8 cellular contexts compared by ENCODE assay signal in the genomic region with DNA sequence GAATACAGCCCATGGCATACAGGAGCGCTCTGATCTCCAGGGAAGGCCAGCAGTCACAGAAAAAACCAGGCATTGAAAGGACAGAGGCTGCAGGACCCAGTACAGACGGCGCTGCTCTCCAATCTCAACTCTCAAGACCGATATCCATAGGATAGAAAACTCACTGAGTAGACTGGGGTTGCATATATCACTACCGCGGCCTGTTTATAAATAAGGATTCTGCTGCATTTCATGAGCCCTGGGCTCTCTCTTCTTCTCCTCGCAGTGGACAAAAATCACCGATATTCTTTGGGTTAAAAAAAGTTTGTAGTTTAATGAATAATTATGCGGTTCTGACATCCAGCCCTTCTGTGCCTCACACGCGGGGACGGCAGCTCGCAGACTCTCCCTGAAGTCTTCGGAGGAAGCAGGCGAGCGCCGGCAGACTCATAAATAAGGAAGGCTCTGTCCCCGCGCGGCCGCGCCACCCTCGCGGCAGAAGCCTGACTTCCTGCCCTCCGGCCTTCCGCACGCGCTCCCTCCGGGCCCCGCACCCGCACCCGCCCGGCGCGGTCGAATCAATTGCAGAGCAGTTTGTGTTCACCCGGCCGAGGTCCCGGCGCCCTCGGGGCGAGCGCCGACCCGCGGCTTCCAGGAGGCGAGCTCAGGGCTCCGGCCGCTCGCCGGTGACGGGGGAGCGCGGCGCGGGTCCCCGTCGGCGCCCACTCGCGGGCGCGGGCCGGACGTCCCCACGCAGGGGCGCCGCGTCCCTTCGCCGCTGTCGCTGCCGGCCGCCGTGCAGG. TPM values are rescaled to one million over a fixed set of nuclear protein-coding genes. Genes with fewer than 3 reads are reported as not detected.
DNase-seq lines count a peak whose midpoint lies in the region; ATAC-seq and TF ChIP-seq lines count a peak whose summit lies in the region.

A gene with protein sequence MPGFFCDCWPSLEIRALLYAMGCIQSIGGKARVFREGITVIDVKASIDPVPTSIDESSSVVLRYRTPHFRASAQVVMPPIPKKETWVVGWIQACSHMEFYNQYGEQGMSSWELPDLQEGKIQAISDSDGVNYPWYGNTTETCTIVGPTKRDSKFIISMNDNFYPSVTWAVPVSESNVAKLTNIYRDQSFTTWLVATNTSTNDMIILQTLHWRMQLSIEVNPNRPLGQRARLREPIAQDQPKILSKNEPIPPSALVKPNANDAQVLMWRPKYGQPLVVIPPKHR (minus strand): TSS at position 404 of the 782 bp plus-strand sequence. CDS start 331 bp downstream, at position 73.

- POLR2A ChIA-PET in CD8-positive, alpha-beta T cell (lab: Charles Lee), result interaction anchor here (0.6 to 19.9 kb wide), 10 partner anchors 8 to 96 kb away, joined by 3 to 490 read pairs (median 4); no protein-coding TSS in a partner anchor

- DNase-seq in CD8-positive, alpha-beta T cell, result peak in 4 of 7 experiments; percentile 53 to 76 (median 58)
- peak; percentile 80 for DNase-seq in activated CD8-positive, alpha-beta memory T cell treated with anti-CD3 and anti-CD28 coated beads, Interleukin-2, amount 50 U/mL, for 48 hours
- peak; percentile 89 for DNase-seq in Right ventricle myocardium superior
- peak; percentile 87 to 91 for DNase-seq in trophoblast cell
- DNase-seq in GDM1 (lab: John Stamatoyannopoulos, UW), result no peak

- H4K12ac ChIP-seq in trophoblast cell (ENCODE audit: low read depth, low read length), result no peak within 1 kb of the TSS

- no peak within 1 kb of the TSS for H3K14ac ChIP-seq in trophoblast cell (ENCODE audit: low read length)

- no peak for ATAC-seq in CD8-positive, alpha-beta T cell
- ATAC-seq in Right ventricle myocardium superior (ENCODE audit: poor library complexity) (no peak), GM21526 (IDR thresholded peaks at IDR 0.05; ENCODE audit: low FRiP score, unreplicated experiment) (no peak), GM21528 (IDR thresholded peaks at IDR 0.05; ENCODE audit: low FRiP score, unreplicated experiment) (no peak)

- H2BK120ac ChIP-seq in trophoblast cell (ENCODE audit: insufficient read depth, low read length, poor library complexity), result no peak within 1 kb of the TSS

- H3K79me1 ChIP-seq in trophoblast cell (ENCODE audit: low read length), result no peaks in the 10 kb centered on the region

- H3K4ac ChIP-seq in trophoblast cell (ENCODE audit: low read depth, low read length), result no peak within 1 kb of the TSS

- H4K8ac ChIP-seq in trophoblast cell (ENCODE audit: low read depth, low read length), result no peak within 1 kb of the TSS

- H2BK12ac ChIP-seq in trophoblast cell (ENCODE audit: low read length), result no peak within 1 kb of the TSS

- no peak for TF ChIP-seq CTCF in CD8-positive, alpha-beta T cell (IDR thresholded peaks at IDR 0.05)
- TF ChIP-seq CTCF in KMS-11 (conservative IDR thresholded peaks at IDR 0.05; ENCODE audit: low read depth, low read length), result no peak

- no peak within 1 kb of the TSS for H4K91ac ChIP-seq in trophoblast cell (ENCODE audit: low read depth, low read length)

- no peaks in the 10 kb centered on the region for H3K9me3 ChIP-seq in CD8-positive, alpha-beta T cell (ENCODE audit: low read length)
- H3K9me3 ChIP-seq in trophoblast cell (ENCODE audit: insufficient read depth, low read depth, low read length), result no peaks in the 10 kb centered on the region

- H3K4me3 ChIP-seq in CD8-positive, alpha-beta T cell (ENCODE audit: low read depth, low read length), result peak within 1 kb of the TSS; percentile 95
- H3K4me3 ChIP-seq in KMS-11 (IDR thresholded peaks at IDR 0.05; ENCODE audit: insufficient read depth, low read depth, low read length) (no peak within 1 kb of the TSS), trophoblast cell (ENCODE audit: low read depth, low read length) (peak within 1 kb of the TSS; percentile 60)

- no peaks in the 10 kb centered on the region for H4K20me1 ChIP-seq in KMS-11 (ENCODE audit: insufficient read depth)

- H3K23ac ChIP-seq in trophoblast cell (ENCODE audit: low read length), result no peak within 1 kb of the TSS

- H3K36me3 Mint-ChIP-seq in CD8-positive, alpha-beta T cell, result peaks cover 41% of the 10 kb centered on the region

- H2BK5ac ChIP-seq in trophoblast cell (ENCODE audit: low read depth, low read length, poor library complexity), result no peak within 1 kb of the TSS

- no peaks in the 10 kb centered on the region for H3K9me3 Mint-ChIP-seq in CD8-positive, alpha-beta T cell

- no peak within 1 kb of the TSS for H2AK5ac ChIP-seq in trophoblast cell (ENCODE audit: low read length)

- H3K36me3 ChIP-seq in CD8-positive, alpha-beta T cell (ENCODE audit: insufficient read depth, low read length), result no peaks in the 10 kb centered on the region
- no peaks in the 10 kb centered on the region for H3K36me3 ChIP-seq in KMS-11 (ENCODE audit: insufficient read depth)
- no peaks in the 10 kb centered on the region for H3K36me3 ChIP-seq in trophoblast cell (ENCODE audit: control insufficient read depth in 1 of 2, insufficient read depth in 2 of 2, low read length in 2 of 2)

- intact Hi-C loops in CD8-positive, alpha-beta T cell (cut with DNase I, micrococcal nuclease), result loop anchor here (1.0 to 10.0 kb wide), 4 partner anchors 37 to 966 kb away; no protein-coding TSS in a partner anchor
- intact Hi-C loops in Right ventricle myocardium superior (cut with DNase I), result loop anchor here (5.0 kb wide), 2 partner anchors 39 to 99 kb away; no protein-coding TSS in a partner anchor

- H3K18ac ChIP-seq in trophoblast cell (ENCODE audit: low read length), result no peak within 1 kb of the TSS

- peaks cover 35% of the 10 kb centered on the region for H3K4me1 Mint-ChIP-seq in CD8-positive, alpha-beta T cell (ENCODE audit: low read depth)

- peak within 1 kb of the TSS; percentile 94 for H3K27ac Mint-ChIP-seq in CD8-positive, alpha-beta T cell

- CTCF ChIA-PET in CD8-positive, alpha-beta T cell (lab: Charles Lee), result interaction anchor here (1.3 to 5.0 kb wide), 2 partner anchors 9 to 20 kb away, joined by 6 to 40 read pairs; no protein-coding TSS in a partner anchor

- no peaks in the 10 kb centered on the region for H3K27me3 ChIP-seq in CD8-positive, alpha-beta T cell (ENCODE audit: insufficient read depth, low read length)
- peaks cover 9% of the 10 kb centered on the region; the same call in 1 of the 2 replicates for H3K27me3 ChIP-seq in KMS-11 (ENCODE audit: insufficient read depth, low read depth)
- H3K27me3 ChIP-seq in trophoblast cell (ENCODE audit: insufficient read depth, low read length), result peaks cover 17% of the 10 kb centered on the region

- H3K4me2 ChIP-seq in KMS-11 (peak within 1 kb of the TSS; percentile 71), trophoblast cell (ENCODE audit: low read length) (peak within 1 kb of the TSS; percentile 78)

- no CpG with 5 or more reads among the region's 75 CpGs for WGBS in trophoblast cell (ENCODE audit: extremely low coverage, insufficient coverage, insufficient read length)

- peaks cover 28% of the 10 kb centered on the region for H3K4me1 ChIP-seq in CD8-positive, alpha-beta T cell (ENCODE audit: insufficient read depth, low read length)
- H3K4me1 ChIP-seq in KMS-11 (ENCODE audit: low read depth, poor library complexity, severe bottlenecking) (no peaks in the 10 kb centered on the region), trophoblast cell (ENCODE audit: control insufficient read depth in 1 of 2, insufficient read depth in 2 of 2, low read length in 2 of 2) (peaks cover 2 to 4% of the 10 kb centered on the region in 2 experiments)

- H3K79me2 ChIP-seq in KMS-11 (ENCODE audit: insufficient read depth, low read depth) (no peaks in the 10 kb centered on the region), trophoblast cell (ENCODE audit: control insufficient read depth, insufficient read depth, low read length, poor library complexity) (no peaks in the 10 kb centered on the region)

- H3K9ac ChIP-seq in KMS-11, result peak within 1 kb of the TSS; percentile 37; the same call in 1 of the 2 replicates
- no peak within 1 kb of the TSS for H3K9ac ChIP-seq in trophoblast cell (ENCODE audit: low read length)

- peak within 1 kb of the TSS; percentile 88 for H3K27ac ChIP-seq in CD8-positive, alpha-beta T cell (ENCODE audit: low read depth, low read length)
- H3K27ac ChIP-seq in KMS-11, result no peak within 1 kb of the TSS
- H3K27ac ChIP-seq in trophoblast cell (ENCODE audit: low read depth, low read length), result no peak within 1 kb of the TSS

- H3K4me3 Mint-ChIP-seq in CD8-positive, alpha-beta T cell, result peak within 1 kb of the TSS; percentile 98

- peak within 1 kb of the TSS; percentile 86 for H2AFZ ChIP-seq in KMS-11 (ENCODE audit: low read depth)
- H2AFZ ChIP-seq in trophoblast cell (ENCODE audit: insufficient read depth, low read length, poor library complexity), result peak within 1 kb of the TSS; percentile 17

- no peaks in the 10 kb centered on the region for H3K27me3 Mint-ChIP-seq in CD8-positive, alpha-beta T cell (ENCODE audit: low read depth)

RNA-seq across cellular contexts. Expression of the gene that starts here (rescaled TPM):
- total RNA-seq in CD8-positive, alpha-beta T cell, result 10 to 100 TPM; 44.0 to 44.2 TPM
- total RNA-seq in Right ventricle myocardium superior, result 55.7 TPM
- polyA plus RNA-seq in trophoblast cell (2013), result 0.56 and 0.60 TPM in 2 replicates
